Comparison of ENCODE assay signal across 8 cellular contexts in genomic region chr3:38648659-38649499, GRCh38. TPM values are rescaled to one million over a fixed set of nuclear protein-coding genes. Genes with fewer than 3 reads are reported as not detected.
DNase-seq lines count a peak whose midpoint lies in the region; ATAC-seq and TF ChIP-seq lines count a peak whose summit lies in the region.

No MANE protein-coding gene starts in this region.

- no peaks in the 10 kb centered on the region for H3K9me3 ChIP-seq in testis

- H3K27ac ChIP-seq in testis, result no peak overlapping the region
- no peak overlapping the region for H3K27ac ChIP-seq in RWPE1

- WGBS in testis, 2 donors, result 8 to 14% methylated on average over 33 to 56 of the region's 56 CpGs

- POLR2A ChIA-PET in activated CD8-positive, alpha-beta T cell treated with anti-CD3 and anti-CD28 coated beads, Interleukin-2, amount 10 ng/mL, durations not matched to agents 7 days and 5 days (lab: Charles Lee), result no interaction called here
- POLR2A ChIA-PET in RWPE1 (lab: Yijun Ruan, JAX; ENCODE audit: low non-redundant PET), result no interaction called here

- H3K36me3 ChIP-seq in testis (ENCODE audit: low read depth, missing control alignments), result no peaks in the 10 kb centered on the region

- H3K27me3 Mint-ChIP-seq in T-helper 2 cell treated with Interferon-gamma antibody and Interleukin-4, amounts not matched to agents 5 μg/mL and 100 μg/mL, for 36 hours (ENCODE audit: low read depth), result peaks cover 12% of the 10 kb centered on the region
- peaks cover 17% of the 10 kb centered on the region for H3K27me3 Mint-ChIP-seq in activated CD8-positive, alpha-beta T cell treated with anti-CD3 and anti-CD28 coated beads, Interleukin-2, amount 10 ng/mL, durations not matched to agents 7 days and 5 days (ENCODE audit: low read depth)

- H3K4me3 Mint-ChIP-seq in T-helper 2 cell treated with Interferon-gamma antibody and Interleukin-4, amounts not matched to agents 5 μg/mL and 100 μg/mL, for 36 hours, result peak overlapping the region; percentile 79
- peak overlapping the region; percentile 49 for H3K4me3 Mint-ChIP-seq in activated CD8-positive, alpha-beta T cell treated with anti-CD3 and anti-CD28 coated beads, Interleukin-2, amount 10 ng/mL, durations not matched to agents 7 days and 5 days

- H3K4me1 Mint-ChIP-seq in T-helper 2 cell treated with Interferon-gamma antibody and Interleukin-4, amounts not matched to agents 5 μg/mL and 100 μg/mL, for 36 hours (ENCODE audit: low read depth), result peaks cover 2% of the 10 kb centered on the region
- peaks cover 4% of the 10 kb centered on the region for H3K4me1 Mint-ChIP-seq in activated CD8-positive, alpha-beta T cell treated with anti-CD3 and anti-CD28 coated beads, Interleukin-2, amount 10 ng/mL, durations not matched to agents 7 days and 5 days (ENCODE audit: low read depth)

- no peak for TF ChIP-seq POLR2A in testis (IDR thresholded peaks at IDR 0.05)

- CTCF ChIA-PET in activated CD8-positive, alpha-beta T cell treated with anti-CD3 and anti-CD28 coated beads, Interleukin-2, amount 10 ng/mL, durations not matched to agents 7 days and 5 days (lab: Charles Lee), result interaction anchor here (1.7 kb wide), 1 partner anchor 351 kb away, joined by 5 read pairs; no protein-coding TSS in a partner anchor
- CTCF ChIA-PET in RWPE1 (lab: Yijun Ruan, JAX), result no interaction called here

- H3K27ac Mint-ChIP-seq in T-helper 2 cell treated with Interferon-gamma antibody and Interleukin-4, amounts not matched to agents 5 μg/mL and 100 μg/mL, for 36 hours, result no peak overlapping the region
- H3K27ac Mint-ChIP-seq in activated CD8-positive, alpha-beta T cell treated with anti-CD3 and anti-CD28 coated beads, Interleukin-2, amount 10 ng/mL, durations not matched to agents 7 days and 5 days, result no peak overlapping the region

- DNase-seq in T-helper 2 cell treated with Interferon-gamma antibody and Interleukin-4, amounts not matched to agents 5 μg/mL and 100 μg/mL, for 36 hours (ENCODE audit: low spot score), result no peak
- DNase-seq in T-helper 2 cell (no peak), iPS-NIHi7 (ENCODE audit: extremely low spot score) (peak; percentile 45), testis (no peak), RWPE1 (ENCODE audit: low spot score) (no peak), NCI-H774 (lab: John Stamatoyannopoulos, UW) (no peak)
- peak; percentile 19 for DNase-seq in activated CD8-positive, alpha-beta T cell treated with anti-CD3 and anti-CD28 coated beads, Interleukin-2, amount 10 ng/mL, durations not matched to agents 7 days and 5 days

- peaks cover 3% of the 10 kb centered on the region for H3K4me1 ChIP-seq in testis

- intact Hi-C loops in testis (cut with DNase I; ENCODE audit: low total_unique reads), result no loop called here

- H3K27me3 ChIP-seq in testis, result no peaks in the 10 kb centered on the region

- TF ChIP-seq CTCF in testis (IDR thresholded peaks at IDR 0.05) (no peak), RWPE1 (conservative IDR thresholded peaks at IDR 0.05; ENCODE audit: low read depth) (no peak)

- no peaks in the 10 kb centered on the region for H3K9me3 Mint-ChIP-seq in T-helper 2 cell treated with Interferon-gamma antibody and Interleukin-4, amounts not matched to agents 5 μg/mL and 100 μg/mL, for 36 hours
- H3K9me3 Mint-ChIP-seq in activated CD8-positive, alpha-beta T cell treated with anti-CD3 and anti-CD28 coated beads, Interleukin-2, amount 10 ng/mL, durations not matched to agents 7 days and 5 days (ENCODE audit: insufficient read depth), result no peaks in the 10 kb centered on the region

- H3K4me3 ChIP-seq in testis, result peak overlapping the region; percentile 47 to 49

- no peak for ATAC-seq in activated CD8-positive, alpha-beta T cell treated with anti-CD3 and anti-CD28 coated beads, Interleukin-2, amount 10 ng/mL, durations not matched to agents 7 days and 5 days
- ATAC-seq in GM18870 (IDR thresholded peaks at IDR 0.05; ENCODE audit: unreplicated experiment), result no peak

- H3K36me3 Mint-ChIP-seq in T-helper 2 cell treated with Interferon-gamma antibody and Interleukin-4, amounts not matched to agents 5 μg/mL and 100 μg/mL, for 36 hours (ENCODE audit: low read depth), result no peaks in the 10 kb centered on the region
- no peaks in the 10 kb centered on the region for H3K36me3 Mint-ChIP-seq in activated CD8-positive, alpha-beta T cell treated with anti-CD3 and anti-CD28 coated beads, Interleukin-2, amount 10 ng/mL, durations not matched to agents 7 days and 5 days (ENCODE audit: low read depth)

RNA-seq across cellular contexts. Expression of gene SCN5A, which starts 0.6 kb away (rescaled TPM):
- total RNA-seq in activated CD8-positive, alpha-beta T cell treated with anti-CD3 and anti-CD28 coated beads, Interleukin-2, amount 10 ng/mL, durations not matched to agents 7 days and 5 days, result under 1 TPM; 0.08 to 0.37 TPM
- total RNA-seq in testis, result under 1 TPM; 0.63 to 0.99 TPM
- polyA plus RNA-seq in testis (ENCODE audit: insufficient read depth, low read depth, low replicate concordance), result 0.73 TPM

Comparison
In these comparisons a context has a peak if more than half of its experiments do, and no peak if none do; other contexts are left out.
1. DNase-seq: peak in activated CD8-positive, alpha-beta T cell treated with anti-CD3 and anti-CD28 coated beads, Interleukin-2, amount 10 ng/mL, durations not matched to agents 7 days and 5 days (single experiment) and iPS-NIHi7 (single experiment); none in T-helper 2 cell treated with Interferon-gamma antibody and Interleukin-4, amounts not matched to agents 5 μg/mL and 100 μg/mL, for 36 hours (single experiment), T-helper 2 cell (0 of 5), testis (single experiment), RWPE1 (single experiment) and NCI-H774 (single experiment).